Comparison of ENCODE assay signal across 8 cellular contexts in genomic region chr7:148772297-148773089, GRCh38.
DNase-seq lines count a peak whose midpoint lies in the region; ATAC-seq and TF ChIP-seq lines count a peak whose summit lies in the region.

No MANE protein-coding gene starts in this region.

- H3F3A ChIP-seq in PC-3 (ENCODE audit: low read length, unreplicated experiment), result no peaks in the 10 kb centered on the region

- WGBS in transverse colon (ENCODE audit: low coverage in 1 of 2), 2 donors, result 81 to 84% methylated on average over 5 to 8 of the region's 8 CpGs
- WGBS in heart right ventricle, 2 donors, result 91 to 93% methylated on average over 8 of the region's 8 CpGs

- BruUV-seq in PC-3 (replicated peaks; lab: Mats Ljungman, UMichigan), result no TSS peak

- peak; percentile 99 for DNase-seq in Daoy (ENCODE audit: low read depth)
- peak; percentile 92 for DNase-seq in PC-3
- no peak for DNase-seq in central memory CD8-positive, alpha-beta T cell (ENCODE audit: low spot score in 2 of 2)
- no peak for DNase-seq in transverse colon
- DNase-seq in heart right ventricle, result no peak

- H3K27me3 Mint-ChIP-seq in central memory CD8-positive, alpha-beta T cell, result no peaks in the 10 kb centered on the region

- no peaks in the 10 kb centered on the region for H3K27me3 ChIP-seq in PC-3 (ENCODE audit: low read length)
- no peaks in the 10 kb centered on the region for H3K27me3 ChIP-seq in skeletal muscle satellite cell (ENCODE audit: control insufficient read depth, insufficient read depth, low read length)
- H3K27me3 ChIP-seq in transverse colon, result no peaks in the 10 kb centered on the region
- H3K27me3 ChIP-seq in heart right ventricle, result no peaks in the 10 kb centered on the region

- H3K4me3 ChIP-seq in PC-3 (ENCODE audit: low read length) (no peak overlapping the region), skeletal muscle satellite cell (ENCODE audit: low read length) (no peak overlapping the region), transverse colon (no peak overlapping the region), heart right ventricle (no peak overlapping the region)

- POLR2A ChIA-PET in PC-3 (lab: Charles Lee; ENCODE audit: unreplicated experiment), result interaction anchor here (0.6 kb wide), 1 partner anchor 164 kb away, joined by 11 read pairs; no protein-coding TSS in a partner anchor

- peak overlapping the region; percentile 63 for H3K4me3 Mint-ChIP-seq in central memory CD8-positive, alpha-beta T cell

- H4K20me1 ChIP-seq in PC-3 (ENCODE audit: low read length), result no peaks in the 10 kb centered on the region

- peaks cover 17% of the 10 kb centered on the region for H3K4me1 ChIP-seq in PC-3 (ENCODE audit: insufficient read depth, low read length)
- H3K4me1 ChIP-seq in skeletal muscle satellite cell (ENCODE audit: control insufficient read depth, insufficient read depth, low read length), result peaks cover 18% of the 10 kb centered on the region
- no peaks in the 10 kb centered on the region for H3K4me1 ChIP-seq in transverse colon
- peaks cover 0 to 10% (median 0%) of the 10 kb centered on the region in 9 donors for H3K4me1 ChIP-seq in heart right ventricle

- no peak for TF ChIP-seq POLR2A in transverse colon (IDR thresholded peaks at IDR 0.05)

- in situ Hi-C loops in transverse colon (cut with MboI; ENCODE audit: low pct_ligation_motif_present in 1 of 4, low pct_unique_long_range_greater_than_20kb in 1 of 4, low sequenced_read_pairs in 3 of 4), result no loop called here

- peaks cover 35% of the 10 kb centered on the region for H3K36me3 Mint-ChIP-seq in central memory CD8-positive, alpha-beta T cell (ENCODE audit: insufficient read depth)

- no peaks in the 10 kb centered on the region for H3K9me2 ChIP-seq in PC-3 (replicated peaks; ENCODE audit: low read length)

- H3K79me2 ChIP-seq in PC-3 (ENCODE audit: low read length), result peaks cover 8% of the 10 kb centered on the region

- no peak overlapping the region for H2AFZ ChIP-seq in PC-3 (ENCODE audit: low read length)

- CTCF ChIA-PET in PC-3 (lab: Charles Lee), result interaction anchor here (1.1 kb wide), 1 partner anchor 84 kb away, joined by 4 read pairs; no protein-coding TSS in a partner anchor

- peaks cover 38% of the 10 kb centered on the region for H3K4me1 Mint-ChIP-seq in central memory CD8-positive, alpha-beta T cell

- H3K36me3 ChIP-seq in PC-3 (ENCODE audit: low read depth, low read length) (peaks cover 31% of the 10 kb centered on the region), skeletal muscle satellite cell (ENCODE audit: insufficient read depth, low read length) (peaks cover 37% of the 10 kb centered on the region), transverse colon (peaks cover 0 to 44% (median 16%) of the 10 kb centered on the region in 4 donors), heart right ventricle (peaks cover 0 to 98% (median 43%) of the 10 kb centered on the region in 9 donors)

- TF ChIP-seq CTCF in PC-3 (conservative IDR thresholded peaks at IDR 0.05; ENCODE audit: low read depth, low read length) (no peak), transverse colon (IDR thresholded peaks at IDR 0.05) (no peak), heart right ventricle (IDR thresholded peaks at IDR 0.05) (no peak)

- H3K9ac ChIP-seq in PC-3 (ENCODE audit: low read length) (no peak overlapping the region), skeletal muscle satellite cell (ENCODE audit: low read depth, low read length) (no peak overlapping the region)

- H3K27ac ChIP-seq in PC-3 (ENCODE audit: low read length) (peak overlapping the region; percentile 57), transverse colon (no peak overlapping the region), heart right ventricle (peak overlapping the region in 1 of 10 donors; percentile 48)

- H3K9me3 Mint-ChIP-seq in central memory CD8-positive, alpha-beta T cell, result no peaks in the 10 kb centered on the region

- intact Hi-C loops in PC-3 (cut with micrococcal nuclease) (loop anchor here (1.0 to 5.0 kb wide), 2 partner anchors 70 to 197 kb away; no protein-coding TSS in a partner anchor), transverse colon (cut with DNase I; ENCODE audit: low total_unique reads) (no loop called here), heart right ventricle (cut with DNase I) (no loop called here)

- ATAC-seq in PC-3 (peak; percentile 99), heart right ventricle (no peak), HG02610 (IDR thresholded peaks at IDR 0.05; ENCODE audit: unreplicated experiment) (no peak), HG02981 (IDR thresholded peaks at IDR 0.05; ENCODE audit: unreplicated experiment) (no peak)
- ATAC-seq in central memory CD8-positive, alpha-beta T cell (replicated peaks; ENCODE audit: extremely low read depth, poor library complexity, severe bottlenecking), result peak; percentile 29

- TF ChIP-seq EP300 in transverse colon (IDR thresholded peaks at IDR 0.05; ENCODE audit: low read depth), result no peak

- H3K9me3 ChIP-seq in PC-3 (ENCODE audit: low read length) (no peaks in the 10 kb centered on the region), skeletal muscle satellite cell (replicated peaks; ENCODE audit: low read length) (no peaks in the 10 kb centered on the region), transverse colon (no peaks in the 10 kb centered on the region), heart right ventricle (no peaks in the 10 kb centered on the region)

- peak overlapping the region; percentile 80 for H3K27ac Mint-ChIP-seq in central memory CD8-positive, alpha-beta T cell (ENCODE audit: low read depth)

- peak overlapping the region; percentile 41 for H3K4me2 ChIP-seq in PC-3 (ENCODE audit: low read length)
- peak overlapping the region; percentile 53 for H3K4me2 ChIP-seq in skeletal muscle satellite cell (ENCODE audit: low read length)

Comparison
In these comparisons a context has a peak if more than half of its experiments do, and no peak if none do; other contexts are left out.
1. DNase-seq: peak in Daoy (single experiment) and PC-3 (single experiment); none in central memory CD8-positive, alpha-beta T cell (0 of 2), transverse colon (single experiment) and heart right ventricle (0 of 2).
2. ATAC-seq: peak in PC-3 (single experiment) and central memory CD8-positive, alpha-beta T cell (single experiment); none in heart right ventricle (0 of 8), HG02610 (single experiment) and HG02981 (single experiment).